Comparison of ENCODE assay signal across 25 cellular contexts in genomic region chr2:215914067-215914776, GRCh38.
"Had no signal": no experiment of that assay in that cellular context is flagged by ENCODE, and none has a peak within 500 bp of the region (broad histone marks: within the 10 kb centered on the region; RNA-seq: fewer than 3 reads in every experiment).

No MANE protein-coding gene starts in this region.

- ATAC-seq: esophagus mucosa; gastrocnemius medialis; left ventricle myocardium superior; lower lobe of right lung; mucosa of descending colon; right lobe of liver; stimulated activated naive CD8-positive, alpha-beta T cell treated with anti-CD3 and anti-CD28 coated beads, Interleukin-15, amount 100 ng/mL, for 72 hours; upper lobe of right lung had no signal

- H2AFZ ChIP-seq: neural progenitor cell, parathyroid adenoma had no signal

- H3K27ac ChIP-seq: coronary artery, epithelial cell of prostate, gastrocnemius medialis, lower lobe of right lung, neural progenitor cell, parathyroid adenoma, right lobe of liver, suprapubic skin, transverse colon, upper lobe of right lung, uterus had no signal

- H3K9me3 ChIP-seq: gastrocnemius medialis, lower lobe of right lung, mucosa of descending colon, right lobe of liver, suprapubic skin, transverse colon, upper lobe of right lung, uterus had no signal

- H3K4me2 ChIP-seq: neural progenitor cell had no signal

- H3K9ac ChIP-seq: neural progenitor cell, parathyroid adenoma had no signal

- H3K4me1 ChIP-seq: gastrocnemius medialis, neural progenitor cell, parathyroid adenoma, right lobe of liver, upper lobe of right lung, uterus had no signal

- H3K27me3 ChIP-seq: gastrocnemius medialis, neural progenitor cell, right lobe of liver, suprapubic skin, transverse colon, upper lobe of right lung, uterus had no signal

- H3K36me3 ChIP-seq: gastrocnemius medialis, lower lobe of right lung, neural progenitor cell, right lobe of liver, suprapubic skin, transverse colon, upper lobe of right lung, uterus had no signal

- H3K79me2 ChIP-seq: parathyroid adenoma had no signal

- H3K4me3 ChIP-seq: coronary artery, gastrocnemius medialis, lower lobe of right lung, mucosa of descending colon, neural progenitor cell, right lobe of liver, suprapubic skin, transverse colon, upper lobe of right lung, uterus had no signal

- DNase-seq: endodermal cell; foreskin fibroblast; gastrocnemius medialis; head of caudate nucleus; left ventricle myocardium superior; lower lobe of right lung; mucosa of descending colon; naive B cell; right lobe of liver; small intestine; stimulated activated CD4-positive, alpha-beta T cell treated with anti-CD3 and anti-CD28 coated beads, Interleukin-12 subunit alpha, Interleukin-12 subunit beta, amount 100 ng/mL, for 4 hours; stimulated activated CD4-positive, alpha-beta T cell treated with anti-CD3 and anti-CD28 coated beads, Interleukin-1b, Interleukin-23, amount 100 ng/mL, for 48 hours; stimulated activated CD4-positive, alpha-beta T cell treated with anti-CD3 and anti-CD28 coated beads, Interleukin-4, amount 100 ng/mL, for 1 hour; stimulated activated CD8-positive, alpha-beta memory T cell treated with anti-CD3 and anti-CD28 coated beads, Interleukin-4, amount 100 ng/mL, for 48 hours; stimulated activated naive CD4-positive, alpha-beta T cell; stimulated activated naive CD8-positive, alpha-beta T cell treated with anti-CD3 and anti-CD28 coated beads, Interleukin-15, amount 100 ng/mL, for 72 hours; transverse colon; upper lobe of right lung; uterus had no signal
